In the genomic region with DNA sequence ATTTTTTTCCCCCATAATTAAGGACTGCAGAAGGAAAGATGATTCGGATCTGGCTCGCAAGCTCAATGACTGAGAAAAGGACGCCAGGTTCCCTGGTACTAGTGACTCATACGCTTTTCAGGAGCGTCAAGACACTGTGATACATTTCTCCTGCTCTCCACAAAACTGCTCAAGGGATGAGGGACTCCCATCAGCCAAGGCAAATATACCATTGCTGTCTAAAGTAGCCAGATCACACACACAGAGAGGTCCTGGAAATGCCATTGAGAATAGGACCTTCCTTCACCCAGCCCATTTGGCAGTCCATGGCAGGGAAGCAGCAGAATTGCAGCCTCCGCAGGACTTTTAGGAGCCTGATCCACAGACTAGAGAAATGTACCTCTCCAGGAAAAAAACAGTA, we compare ENCODE assay signal across 12 cellular contexts.
DNase-seq lines count a peak whose midpoint lies in the region; ATAC-seq, FAIRE-seq and TF ChIP-seq lines count a peak whose summit lies in the region.
"Had no signal": no experiment of that assay in that cellular context is flagged by ENCODE, and none has a peak within 500 bp of the region (broad histone marks: within the 10 kb centered on the region; RNA-seq: fewer than 3 reads in every experiment).

No MANE protein-coding gene starts in this region.

- H3K4me1 Mint-ChIP-seq in activated CD8-positive, alpha-beta memory T cell treated with anti-CD3 and anti-CD28 coated beads, Interleukin-2, amount 10 ng/mL, durations not matched to agents 7 days and 5 days, result peaks cover 18% of the 10 kb centered on the region

- DNase-seq in Daoy (ENCODE audit: low read depth), result peak; percentile 52
- DNase-seq in astrocyte of the hippocampus (ENCODE audit: low read depth, low spot score), result peak; percentile 62
- DNase-seq in heart right ventricle, result no peak
- no peak for DNase-seq in D721Med (ENCODE audit: insufficient read length, low spot score)
- no peak for DNase-seq in activated CD8-positive, alpha-beta memory T cell treated with anti-CD3 and anti-CD28 coated beads, Interleukin-2, amount 10 ng/mL, durations not matched to agents 7 days and 5 days
- DNase-seq in erythroblast (lab: John Stamatoyannopoulos, UW), result no peak
- DNase-seq: NCI-H187; stimulated activated naive CD8-positive, alpha-beta T cell treated with anti-CD3 and anti-CD28 coated beads, Interleukin-15, amount 100 ng/mL, for 72 hours; SW 1271 had no signal

- intact Hi-C loops in heart right ventricle (cut with DNase I), result loop anchor here in 4 of 10 donors (5.0 to 10.0 kb wide), 4 partner anchors 54 to 369 kb away; partner anchors contain the start of gene IRF2BP2 (in 1 of the 4)

- 72 to 79% methylated on average over 6 of the region's 6 CpGs for WGBS in heart right ventricle, 2 donors

- no peaks in the 10 kb centered on the region for H3K27me3 ChIP-seq in heart right ventricle
- H3K27me3 ChIP-seq: ovary had no signal

- H3K27me3 Mint-ChIP-seq in activated CD8-positive, alpha-beta memory T cell treated with anti-CD3 and anti-CD28 coated beads, Interleukin-2, amount 10 ng/mL, durations not matched to agents 7 days and 5 days, result peaks cover 2% of the 10 kb centered on the region
- H3K27me3 Mint-ChIP-seq: stimulated activated naive CD8-positive, alpha-beta T cell treated with anti-CD3 and anti-CD28 coated beads, Interleukin-15, amount 100 ng/mL, for 72 hours had no signal

- no peak for TF ChIP-seq POLR2A in erythroblast (IDR thresholded peaks at IDR 0.05; ENCODE audit: low read length)

- TF ChIP-seq CTCF in heart right ventricle (IDR thresholded peaks at IDR 0.05) (no peak), D721Med (IDR thresholded peaks at IDR 0.05; ENCODE audit: insufficient read depth, missing control alignments) (no peak)

- peaks cover 6 to 52% (median 42%) of the 10 kb centered on the region in 9 donors for H3K4me1 ChIP-seq in heart right ventricle

- H3K36me3 ChIP-seq in heart right ventricle, result no peaks in the 10 kb centered on the region
- H3K36me3 ChIP-seq: ovary had no signal

- H3K9me3 Mint-ChIP-seq in activated CD8-positive, alpha-beta memory T cell treated with anti-CD3 and anti-CD28 coated beads, Interleukin-2, amount 10 ng/mL, durations not matched to agents 7 days and 5 days (ENCODE audit: low read depth), result no peaks in the 10 kb centered on the region

- ATAC-seq in heart right ventricle (peak; percentile 7 to 63 (median 32)), GM19467 (IDR thresholded peaks at IDR 0.05; ENCODE audit: unreplicated experiment) (no peak)
- no peak for ATAC-seq in activated CD8-positive, alpha-beta memory T cell treated with anti-CD3 and anti-CD28 coated beads, Interleukin-2, amount 10 ng/mL, durations not matched to agents 7 days and 5 days
- ATAC-seq: stimulated activated naive CD8-positive, alpha-beta T cell treated with anti-CD3 and anti-CD28 coated beads, Interleukin-15, amount 100 ng/mL, for 72 hours had no signal

- H3K4me3 ChIP-seq in heart right ventricle, result no peak overlapping the region
- H3K4me3 ChIP-seq in skin epidermis, result no peak overlapping the region
- H3K4me3 ChIP-seq: ovary had no signal

- peaks cover 0 to 15% (median 5%) of the 10 kb centered on the region in 11 donors for H3K9me3 ChIP-seq in heart right ventricle
- H3K9me3 ChIP-seq: ovary had no signal

- no peak for FAIRE-seq in D721Med (lab: Jason Lieb, UNC)

- H3K4me3 Mint-ChIP-seq in activated CD8-positive, alpha-beta memory T cell treated with anti-CD3 and anti-CD28 coated beads, Interleukin-2, amount 10 ng/mL, durations not matched to agents 7 days and 5 days, result no peak overlapping the region

- CTCF ChIA-PET in activated CD8-positive, alpha-beta memory T cell treated with anti-CD3 and anti-CD28 coated beads, Interleukin-2, amount 10 ng/mL, durations not matched to agents 7 days and 5 days (lab: Charles Lee), result no interaction called here

- H3K27ac ChIP-seq in heart right ventricle (peak overlapping the region; percentile 60 to 93 (median 82)), skin epidermis (peak overlapping the region in 20 of 21 experiments; percentile 50 to 90 (median 76))
- H3K27ac ChIP-seq: ovary had no signal

- H3K36me3 Mint-ChIP-seq in activated CD8-positive, alpha-beta memory T cell treated with anti-CD3 and anti-CD28 coated beads, Interleukin-2, amount 10 ng/mL, durations not matched to agents 7 days and 5 days, result peaks cover 6% of the 10 kb centered on the region

- H3K27ac Mint-ChIP-seq in activated CD8-positive, alpha-beta memory T cell treated with anti-CD3 and anti-CD28 coated beads, Interleukin-2, amount 10 ng/mL, durations not matched to agents 7 days and 5 days, result no peak overlapping the region

Comparison
In these comparisons a context has a peak if more than half of its experiments do, and no peak if none do; other contexts are left out.
1. DNase-seq: peak in Daoy (single experiment) and astrocyte of the hippocampus (single experiment); none in heart right ventricle (0 of 2), D721Med (single experiment), activated CD8-positive, alpha-beta memory T cell treated with anti-CD3 and anti-CD28 coated beads, Interleukin-2, amount 10 ng/mL, durations not matched to agents 7 days and 5 days (single experiment) and erythroblast (0 of 2).
2. ATAC-seq: peak in heart right ventricle (8 of 8); none in activated CD8-positive, alpha-beta memory T cell treated with anti-CD3 and anti-CD28 coated beads, Interleukin-2, amount 10 ng/mL, durations not matched to agents 7 days and 5 days (single experiment) and GM19467 (single experiment).